26 cellular contexts compared by ENCODE assay signal in the genomic region with DNA sequence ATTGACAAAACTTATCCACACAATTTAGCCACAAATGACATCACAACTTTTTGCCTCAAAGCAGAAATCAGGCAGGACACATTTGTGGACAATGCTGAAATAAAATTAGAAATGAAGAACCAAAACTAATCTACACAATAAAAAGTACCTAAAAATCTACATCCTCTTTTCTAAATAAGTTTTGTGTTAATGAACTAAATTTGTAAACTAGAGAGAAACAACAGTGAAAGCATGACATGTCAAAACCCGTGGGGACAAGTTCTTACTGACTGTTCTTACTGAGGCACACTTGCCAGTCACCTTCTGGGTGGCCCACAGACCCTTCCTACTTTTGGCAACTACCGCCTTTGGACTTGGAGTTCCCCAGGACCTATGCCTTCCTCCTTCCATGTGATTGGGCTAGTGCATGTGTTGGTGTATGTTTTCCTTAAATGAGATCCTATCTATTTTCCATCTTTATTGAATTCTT.
DNase-seq lines count a peak whose midpoint lies in the region; ATAC-seq, FAIRE-seq and TF ChIP-seq lines count a peak whose summit lies in the region.
"Had no signal": no experiment of that assay in that cellular context is flagged by ENCODE, and none has a peak within 500 bp of the region (broad histone marks: within the 10 kb centered on the region; RNA-seq: fewer than 3 reads in every experiment).

No MANE protein-coding gene starts in this region.

- H3K4me3 Mint-ChIP-seq in T-cell: no peak overlapping the region
- H3K4me3 Mint-ChIP-seq: activated B cell treated with CpG ODN at 0.5 μM for 24 hours; activated CD8-positive, alpha-beta memory T cell treated with anti-CD3 and anti-CD28 coated beads, Interleukin-2, amount 10 ng/mL, durations not matched to agents 7 days and 5 days; activated naive CD4-positive, alpha-beta T cell treated with anti-CD3 and anti-CD28 coated beads for 36 hours; CD4-positive, CD25-positive, alpha-beta regulatory T cell; dendritic cell treated with granulocyte-macrophage colony-stimulating factor and Interleukin-4, amounts not matched to agents 40 ng/mL and 50 ng/mL, for 4 days; natural killer cell; stimulated activated memory B cell treated with anti-CD40 and anti-IgM and Interleukin-4, amounts not matched to agents 10 μg/mL and 1 μg/mL and 100 μg/mL, for 72 hours had no signal

- FAIRE-seq in GM12891 (lab: Jason Lieb, UNC): peak; percentile 48
- FAIRE-seq: A549, small intestine had no signal

- H3K36me3 ChIP-seq in BE2C: no peaks in the 10 kb centered on the region
- H3K36me3 ChIP-seq: HAP-1, transverse colon had no signal

- POLR2A ChIA-PET in T-cell (lab: Charles Lee): no interaction called here

- CTCF ChIA-PET in T-cell (lab: Charles Lee): no interaction called here

- no peaks in the 10 kb centered on the region for H3K27me3 Mint-ChIP-seq in T-cell
- H3K27me3 Mint-ChIP-seq: activated B cell treated with CpG ODN at 0.5 μM for 24 hours; activated CD8-positive, alpha-beta memory T cell treated with anti-CD3 and anti-CD28 coated beads, Interleukin-2, amount 10 ng/mL, durations not matched to agents 7 days and 5 days; CD4-positive, CD25-positive, alpha-beta regulatory T cell; dendritic cell treated with granulocyte-macrophage colony-stimulating factor and Interleukin-4, amounts not matched to agents 40 ng/mL and 50 ng/mL, for 4 days; stimulated activated memory B cell treated with anti-CD40 and anti-IgM and Interleukin-4, amounts not matched to agents 10 μg/mL and 1 μg/mL and 100 μg/mL, for 72 hours had no signal

- H3K9me3 Mint-ChIP-seq in T-cell: peaks cover 0 to 9% (median 8%) of the 10 kb centered on the region in 3 donors
- H3K9me3 Mint-ChIP-seq: activated B cell treated with CpG ODN at 0.5 μM for 24 hours; dendritic cell treated with granulocyte-macrophage colony-stimulating factor and Interleukin-4, amounts not matched to agents 40 ng/mL and 50 ng/mL, for 4 days; stimulated activated memory B cell treated with anti-CD40 and anti-IgM and Interleukin-4, amounts not matched to agents 10 μg/mL and 1 μg/mL and 100 μg/mL, for 72 hours had no signal

- no peaks in the 10 kb centered on the region for H3K27me3 ChIP-seq in BE2C
- H3K27me3 ChIP-seq: transverse colon had no signal

- no peak overlapping the region for H3K27ac Mint-ChIP-seq in T-cell
- H3K27ac Mint-ChIP-seq: activated B cell treated with CpG ODN at 0.5 μM for 24 hours; activated CD8-positive, alpha-beta memory T cell treated with anti-CD3 and anti-CD28 coated beads, Interleukin-2, amount 10 ng/mL, durations not matched to agents 7 days and 5 days; activated naive CD4-positive, alpha-beta T cell treated with anti-CD3 and anti-CD28 coated beads for 36 hours; CD4-positive, CD25-positive, alpha-beta regulatory T cell; dendritic cell treated with granulocyte-macrophage colony-stimulating factor and Interleukin-4, amounts not matched to agents 40 ng/mL and 50 ng/mL, for 4 days; natural killer cell; stimulated activated memory B cell treated with anti-CD40 and anti-IgM and Interleukin-4, amounts not matched to agents 10 μg/mL and 1 μg/mL and 100 μg/mL, for 72 hours had no signal

- H3K4me3 ChIP-seq in BE2C (ENCODE audit: low read depth, low read length): no peak overlapping the region
- H3K4me3 ChIP-seq: A549, HAP-1, lung, transverse colon had no signal

- H3K9me3 ChIP-seq in BE2C: no peaks in the 10 kb centered on the region
- H3K9me3 ChIP-seq: A549, HAP-1, transverse colon had no signal

- H3K4me1 ChIP-seq in BE2C: no peaks in the 10 kb centered on the region
- H3K4me1 ChIP-seq: A549, HAP-1, transverse colon had no signal

- H3K4me1 Mint-ChIP-seq in T-cell: no peaks in the 10 kb centered on the region
- H3K4me1 Mint-ChIP-seq: activated CD8-positive, alpha-beta memory T cell treated with anti-CD3 and anti-CD28 coated beads, Interleukin-2, amount 10 ng/mL, durations not matched to agents 7 days and 5 days; CD4-positive, CD25-positive, alpha-beta regulatory T cell; natural killer cell; stimulated activated memory B cell treated with anti-CD40 and anti-IgM and Interleukin-4, amounts not matched to agents 10 μg/mL and 1 μg/mL and 100 μg/mL, for 72 hours had no signal

- ATAC-seq in GM19025 (IDR thresholded peaks at IDR 0.05; ENCODE audit: low read depth, unreplicated experiment) (peak; percentile 82), HG02759 (IDR thresholded peaks at IDR 0.05; ENCODE audit: unreplicated experiment) (peak; percentile 90), HG03469 (IDR thresholded peaks at IDR 0.05; ENCODE audit: unreplicated experiment) (peak; percentile 72), T-cell (replicated peaks in 1 of 4) (no peak)
- ATAC-seq: A549; activated CD8-positive, alpha-beta memory T cell treated with anti-CD3 and anti-CD28 coated beads, Interleukin-2, amount 10 ng/mL, durations not matched to agents 7 days and 5 days; natural killer cell; stimulated activated memory B cell treated with anti-CD40 and anti-IgM and Interleukin-4, amounts not matched to agents 10 μg/mL and 1 μg/mL and 100 μg/mL, for 72 hours had no signal

- no peak for TF ChIP-seq POLR2A in GM12891 (IDR thresholded peaks at IDR 0.05; ENCODE audit: low read depth, low read length)

- H3K36me3 Mint-ChIP-seq in T-cell: no peaks in the 10 kb centered on the region
- H3K36me3 Mint-ChIP-seq: activated CD8-positive, alpha-beta memory T cell treated with anti-CD3 and anti-CD28 coated beads, Interleukin-2, amount 10 ng/mL, durations not matched to agents 7 days and 5 days; CD4-positive, CD25-positive, alpha-beta regulatory T cell; natural killer cell; stimulated activated memory B cell treated with anti-CD40 and anti-IgM and Interleukin-4, amounts not matched to agents 10 μg/mL and 1 μg/mL and 100 μg/mL, for 72 hours had no signal

- DNase-seq in GM12891 (ENCODE audit: insufficient read length, low spot score) (no peak), T-cell (no peak), NCI-H1436 treated with DMSO at 0.1 percent for 48 hours (lab: John Stamatoyannopoulos, UW) (no peak), retina (no peak), BE2C (no peak)
- DNase-seq: activated B cell treated with CpG ODN at 0.5 μM for 24 hours; activated CD8-positive, alpha-beta memory T cell treated with anti-CD3 and anti-CD28 coated beads, Interleukin-2, amount 10 ng/mL, durations not matched to agents 7 days and 5 days; activated naive CD4-positive, alpha-beta T cell treated with anti-CD3 and anti-CD28 coated beads for 36 hours; CD4-positive, CD25-positive, alpha-beta regulatory T cell; DMS79 treated with DMSO at 0.1 percent for 48 hours; erythroblast; IMR-90; natural killer cell; NCI-H1048; NCI-H82; posterior cingulate gyrus; small intestine; transverse colon had no signal

- no peak for TF ChIP-seq CTCF in BE2C (IDR thresholded peaks at IDR 0.05; ENCODE audit: low read depth, low read length)

TF ChIP-seq in GM12891, 5 proteins besides CTCF, POLR2A, EP300 and RAD21:
- TF ChIP-seq POLR2AphosphoS5 (IDR thresholded peaks at IDR 0.05; ENCODE audit: low read depth, low read length) (no peak), TAF1 (IDR thresholded peaks at IDR 0.05; ENCODE audit: low read depth, low read length) (no peak)

Comparison
In these comparisons a context has a peak if more than half of its experiments do, and no peak if none do; other contexts are left out.
1. ATAC-seq: peak in GM19025 (single experiment), HG02759 (single experiment) and HG03469 (single experiment); none in T-cell (0 of 4).